8 cellular contexts compared by ENCODE assay signal in genomic region chr6:28161410-28162079, GRCh38. TPM values are rescaled to one million over a fixed set of nuclear protein-coding genes. Genes with fewer than 3 reads are reported as not detected.
DNase-seq lines count a peak whose midpoint lies in the region; ATAC-seq and TF ChIP-seq lines count a peak whose summit lies in the region.

No MANE protein-coding gene starts in this region.

- peak overlapping the region; percentile 41 for H3K27ac Mint-ChIP-seq in activated naive CD8-positive, alpha-beta T cell

- peak; percentile 95 for ATAC-seq in GM19467 (IDR thresholded peaks at IDR 0.05; ENCODE audit: unreplicated experiment)
- ATAC-seq in SK-N-SH treated with all-trans-retinoic acid at 6 μM for 48 hours: peak; percentile 98
- peak; percentile 76 to 96 (median 92) for ATAC-seq in heart left ventricle
- ATAC-seq in upper lobe of left lung (ENCODE audit: low FRiP score in 2 of 2): peak; percentile 89 to 92

- peaks cover 2% of the 10 kb centered on the region for H3K27me3 Mint-ChIP-seq in activated naive CD8-positive, alpha-beta T cell

- H3K27me3 ChIP-seq in HUES48 (ENCODE audit: control insufficient read depth, insufficient read depth, low read length): peaks cover 3% of the 10 kb centered on the region; the same call in 1 of the 2 replicates
- H3K27me3 ChIP-seq in heart left ventricle: no peaks in the 10 kb centered on the region
- H3K27me3 ChIP-seq in upper lobe of left lung: no peaks in the 10 kb centered on the region

- H3K36me3 Mint-ChIP-seq in activated naive CD8-positive, alpha-beta T cell: peaks cover 37% of the 10 kb centered on the region

- H3K4me3 Mint-ChIP-seq in activated naive CD8-positive, alpha-beta T cell: peak overlapping the region; percentile 83

- peak; percentile 80 for DNase-seq in CD1c-positive myeloid dendritic cell (ENCODE audit: extremely low spot score)
- DNase-seq in heart left ventricle: peak; percentile 61 to 90 (median 76)
- peak; percentile 91 for DNase-seq in posterior vena cava (ENCODE audit: low spot score)
- peak; percentile 74 to 93 for DNase-seq in upper lobe of left lung

- H3K9me3 ChIP-seq in HUES48 (ENCODE audit: control insufficient read depth, insufficient read depth, low read length): no peaks in the 10 kb centered on the region
- H3K9me3 ChIP-seq in heart left ventricle: no peaks in the 10 kb centered on the region
- H3K9me3 ChIP-seq in upper lobe of left lung: no peaks in the 10 kb centered on the region

- peak overlapping the region; percentile 75 for H3K4me3 ChIP-seq in HUES48 (ENCODE audit: low read depth, low read length)
- peak overlapping the region; percentile 1 to 63 (median 54) for H3K4me3 ChIP-seq in heart left ventricle
- H3K4me3 ChIP-seq in upper lobe of left lung: peak overlapping the region; percentile 16 to 62 (median 48)

- no peak for TF ChIP-seq EP300 in upper lobe of left lung (IDR thresholded peaks at IDR 0.05)

- H3K4me1 Mint-ChIP-seq in activated naive CD8-positive, alpha-beta T cell (ENCODE audit: low read depth): peaks cover 16% of the 10 kb centered on the region

- intact Hi-C loops in heart left ventricle (cut with DNase I) (loop anchor here in 1 of 10 donors (1.0 kb wide), 1 partner anchor 24 kb away; no protein-coding TSS in a partner anchor), posterior vena cava (cut with DNase I) (no loop called here)

- peaks cover 9% of the 10 kb centered on the region for H3K36me3 ChIP-seq in HUES48 (ENCODE audit: control insufficient read depth, insufficient read depth, low read length)
- peaks cover 0 to 27% (median 9%) of the 10 kb centered on the region in 9 donors for H3K36me3 ChIP-seq in heart left ventricle
- H3K36me3 ChIP-seq in upper lobe of left lung: peaks cover 0 to 22% (median 2%) of the 10 kb centered on the region in 4 donors

- H3K9me3 Mint-ChIP-seq in activated naive CD8-positive, alpha-beta T cell (ENCODE audit: low read depth): peaks cover 3% of the 10 kb centered on the region

- no peak for TF ChIP-seq CTCF in heart left ventricle (IDR thresholded peaks at IDR 0.05)
- no peak for TF ChIP-seq CTCF in upper lobe of left lung (IDR thresholded peaks at IDR 0.05)

- no peak overlapping the region for H3K27ac ChIP-seq in HUES48 (ENCODE audit: low read depth, low read length)
- H3K27ac ChIP-seq in heart left ventricle: peak overlapping the region in 3 of 12 donors; percentile 4 to 16 (median 11)
- peak overlapping the region in 2 of 4 donors; percentile 14 to 55 for H3K27ac ChIP-seq in upper lobe of left lung

- peak overlapping the region; percentile 52 for H3K9ac ChIP-seq in HUES48 (ENCODE audit: low read depth, low read length)

- H3K4me1 ChIP-seq in HUES48 (ENCODE audit: control insufficient read depth, insufficient read depth, low read length): 0 out of 2 replicates have a peak, but pooled peaks cover 6% of the 10 kb centered on the region
- peaks cover 0 to 9% (median 5%) of the 10 kb centered on the region in 12 donors for H3K4me1 ChIP-seq in heart left ventricle
- H3K4me1 ChIP-seq in upper lobe of left lung: peaks cover 3 to 12% (median 5%) of the 10 kb centered on the region in 4 donors

- 7 to 14% (median 13%) methylated on average over 22 to 32 of the region's 32 CpGs for WGBS in heart left ventricle, 4 donors
- WGBS in upper lobe of left lung, 2 donors: 10 to 12% methylated on average over 9 to 23 of the region's 32 CpGs

- TF ChIP-seq POLR2A in heart left ventricle (IDR thresholded peaks at IDR 0.05) (peak in 1 of 2 donors; percentile 34), upper lobe of left lung (IDR thresholded peaks at IDR 0.05) (peak in 1 of 4 donors; percentile 62)

TF ChIP-seq in SK-N-SH treated with all-trans-retinoic acid at 6 μM for 48 hours, 23 proteins besides CTCF, POLR2A, EP300 and RAD21 (continues in another document):
- TF ChIP-seq ZFP30 (CRISPR knock-in tag; IDR thresholded peaks at IDR 0.05): no peak
- TF ChIP-seq ZFP3 (CRISPR knock-in tag; IDR thresholded peaks at IDR 0.05): peak; percentile 54; the same call in 1 of the 2 replicates
- TF ChIP-seq POU6F1 (CRISPR knock-in tag; IDR thresholded peaks at IDR 0.05; ENCODE audit: borderline replicate concordance, low read depth): no peak
- TF ChIP-seq PATZ1 (CRISPR knock-in tag; IDR thresholded peaks at IDR 0.05; ENCODE audit: borderline replicate concordance): no peak
- TF ChIP-seq TSHZ2 (CRISPR knock-in tag; IDR thresholded peaks at IDR 0.05): peak; percentile 50; the same call in 1 of the 2 replicates
- no peak for TF ChIP-seq CREB5 (CRISPR knock-in tag; IDR thresholded peaks at IDR 0.05; ENCODE audit: low read depth)
- no peak for TF ChIP-seq PPARA (CRISPR knock-in tag; IDR thresholded peaks at IDR 0.05; ENCODE audit: borderline replicate concordance)
- TF ChIP-seq BACH2 (CRISPR knock-in tag; IDR thresholded peaks at IDR 0.05; ENCODE audit: borderline replicate concordance): no peak
- TF ChIP-seq CSDC2 (CRISPR knock-in tag; IDR thresholded peaks at IDR 0.05): 0 out of 2 replicates have a peak, but pooled peaks have one; percentile 56
- TF ChIP-seq TCF4 (CRISPR knock-in tag; IDR thresholded peaks at IDR 0.05; ENCODE audit: borderline replicate concordance): no peak
- TF ChIP-seq ZNF8 (CRISPR knock-in tag; IDR thresholded peaks at IDR 0.05): peak; percentile 71
- TF ChIP-seq ZC3H10 (CRISPR knock-in tag; IDR thresholded peaks at IDR 0.05): no peak

RNA-seq across cellular contexts. Expression of gene ZKSCAN8, which starts 19.9 kb away (rescaled TPM):
- 10 to 100 TPM; 10.6 to 17.7 (median 13.9) TPM for total RNA-seq in heart left ventricle
- 1 to 10 TPM; 3.8 to 4.1 TPM for polyA plus RNA-seq in heart left ventricle
- 10 to 100 TPM; 16.9 to 18.6 TPM for total RNA-seq in posterior vena cava
- total RNA-seq in upper lobe of left lung: 10 to 100 TPM; 11.7 to 24.9 (median 16.8) TPM

RNA-seq across cellular contexts. Expression of gene ZSCAN16, which starts 37.1 kb away (rescaled TPM):
- total RNA-seq in heart left ventricle (1 to 10 TPM in 8 of 9 donors, under 1 TPM in 1; 0.48 to 2.9 (median 2.2) TPM), posterior vena cava (1 to 10 TPM; 4.8 to 5.3 TPM), upper lobe of left lung (10 to 100 TPM in 1 of 6 donors, 1 to 10 TPM in 5; 4.1 to 16.8 (median 5.1) TPM)
- polyA plus RNA-seq in heart left ventricle: 1 to 10 TPM; 3.4 to 4.9 TPM
